ENCODE assay signal across 23 cellular contexts in genomic region chr11:17393472-17393871, GRCh38. TPM values are rescaled to one million over a fixed set of nuclear protein-coding genes. Genes with fewer than 3 reads are reported as not detected.
"Had no signal": no experiment of that assay in that cellular context is flagged by ENCODE, and none has a peak within 500 bp of the region (broad histone marks: within the 10 kb centered on the region; RNA-seq: fewer than 3 reads in every experiment).

No MANE protein-coding gene starts in this region.

- H3K4me1 ChIP-seq: prostate gland had no signal

- H3K4me3 ChIP-seq: left ventricle myocardium inferior, lung, neural progenitor cell, ovary, prostate gland, skin epidermis, tibial nerve, vagina had no signal

- ATAC-seq: natural killer cell; right cardiac atrium; sciatic nerve; stimulated activated effector memory CD8-positive, alpha-beta T cell treated with anti-CD3 and anti-CD28 coated beads, Interleukin-12 subunit alpha, Interleukin-12 subunit beta, amount 100 ng/mL, for 72 hours; stimulated activated naive CD8-positive, alpha-beta T cell treated with anti-CD3 and anti-CD28 coated beads, Interleukin-15, amount 100 ng/mL, for 72 hours had no signal

- H2AFZ ChIP-seq: neural progenitor cell had no signal

- H3K4me3 Mint-ChIP-seq: mesothelial cell of epicardium; natural killer cell; nephron progenitor cell; neural progenitor cell; stimulated activated effector memory CD8-positive, alpha-beta T cell treated with anti-CD3 and anti-CD28 coated beads, Interleukin-12 subunit alpha, Interleukin-12 subunit beta, amount 100 ng/mL, for 72 hours; stimulated activated naive CD8-positive, alpha-beta T cell treated with anti-CD3 and anti-CD28 coated beads, Interleukin-15, amount 100 ng/mL, for 72 hours; type B pancreatic cell had no signal

- H3K4me1 Mint-ChIP-seq: mesothelial cell of epicardium, nephron progenitor cell had no signal

- H3K4me2 ChIP-seq: neural progenitor cell had no signal

- H3K9me3 Mint-ChIP-seq: mesothelial cell of epicardium; naive B cell; natural killer cell; nephron progenitor cell; neural progenitor cell; stimulated activated effector memory CD8-positive, alpha-beta T cell treated with anti-CD3 and anti-CD28 coated beads, Interleukin-12 subunit alpha, Interleukin-12 subunit beta, amount 100 ng/mL, for 72 hours; stimulated activated naive CD8-positive, alpha-beta T cell treated with anti-CD3 and anti-CD28 coated beads, Interleukin-15, amount 100 ng/mL, for 72 hours; type B pancreatic cell had no signal

- H3K27ac Mint-ChIP-seq: mesothelial cell of epicardium; natural killer cell; nephron progenitor cell; stimulated activated effector memory CD8-positive, alpha-beta T cell treated with anti-CD3 and anti-CD28 coated beads, Interleukin-12 subunit alpha, Interleukin-12 subunit beta, amount 100 ng/mL, for 72 hours; type B pancreatic cell had no signal

- H3K9me3 ChIP-seq: left ventricle myocardium inferior, ovary, prostate gland, tibial nerve, vagina had no signal

- H3K27ac ChIP-seq: left ventricle myocardium inferior, neural progenitor cell, ovary, prostate gland, skin epidermis, tibial nerve, vagina had no signal

- DNase-seq: islet precursor cell; left ventricle myocardium inferior; mesendoderm; naive B cell; natural killer cell; nephron progenitor cell; ovary; retina; right cardiac atrium; stimulated activated CD4-positive, alpha-beta T cell treated with anti-CD3 and anti-CD28 coated beads, Interleukin-4, amount 100 ng/mL, for 24 hours; stimulated activated naive CD4-positive, alpha-beta T cell treated with Interleukin-2 at 50 U/mL for 16 hours; stimulated activated naive CD8-positive, alpha-beta T cell treated with anti-CD3 and anti-CD28 coated beads, Interleukin-15, amount 100 ng/mL, for 72 hours; substantia nigra had no signal

- H3K9ac ChIP-seq: neural progenitor cell had no signal

- H3K36me3 Mint-ChIP-seq: mesothelial cell of epicardium, naive B cell, natural killer cell, neural progenitor cell, type B pancreatic cell had no signal

- H3K36me3 ChIP-seq: left ventricle myocardium inferior, neural progenitor cell, ovary, prostate gland, tibial nerve, vagina had no signal

- H3K27me3 ChIP-seq: ovary, vagina had no signal

RNA-seq across cellular contexts. Expression of gene KCNJ11, which starts 5.0 kb away (rescaled TPM):
- total RNA-seq: vagina had no signal
